Comparison of ENCODE assay signal across 8 cellular contexts in genomic region chr1:245079021-245079609, GRCh38.
DNase-seq lines count a peak whose midpoint lies in the region; ATAC-seq and TF ChIP-seq lines count a peak whose summit lies in the region.

No MANE protein-coding gene starts in this region.

- peaks cover 5% of the 10 kb centered on the region for H3K9me3 Mint-ChIP-seq in neural progenitor cell
- H3K9me3 Mint-ChIP-seq in stimulated activated memory B cell treated with anti-CD40 and anti-IgM and Interleukin-4, amounts not matched to agents 10 μg/mL and 1 μg/mL and 100 μg/mL, for 72 hours, result no peaks in the 10 kb centered on the region

- H3K27ac ChIP-seq in neural progenitor cell, result no peak overlapping the region

- H3K4me2 ChIP-seq in neural progenitor cell, result no peak overlapping the region

- H4K20me1 ChIP-seq in neural progenitor cell (ENCODE audit: low read depth), result no peaks in the 10 kb centered on the region

- no peaks in the 10 kb centered on the region for H3K9me3 ChIP-seq in neural progenitor cell (ENCODE audit: low read depth)

- peaks cover 5% of the 10 kb centered on the region for H3F3A ChIP-seq in neural progenitor cell (ENCODE audit: low read depth)

- TF ChIP-seq CTCF in cardiac fibroblast (IDR thresholded peaks at IDR 0.05; ENCODE audit: low read depth, low read length) (peak; percentile 79), neural progenitor cell (IDR thresholded peaks at IDR 0.05) (peak; percentile 66)

- H3K4me3 Mint-ChIP-seq in neural progenitor cell, result no peak overlapping the region
- no peak overlapping the region for H3K4me3 Mint-ChIP-seq in stimulated activated memory B cell treated with anti-CD40 and anti-IgM and Interleukin-4, amounts not matched to agents 10 μg/mL and 1 μg/mL and 100 μg/mL, for 72 hours

- peaks cover 13% of the 10 kb centered on the region for H3K4me1 ChIP-seq in neural progenitor cell

- no peak overlapping the region for H3K4me3 ChIP-seq in cardiac fibroblast (replicated peaks in 1 of 2; ENCODE audit: low read depth in 2 of 2, low read length in 2 of 2)
- H3K4me3 ChIP-seq in neural progenitor cell, result no peak overlapping the region

- no peaks in the 10 kb centered on the region for H3K27me3 ChIP-seq in neural progenitor cell

- H3K4me1 Mint-ChIP-seq in neural progenitor cell, result peaks cover 9% of the 10 kb centered on the region
- no peaks in the 10 kb centered on the region for H3K4me1 Mint-ChIP-seq in stimulated activated memory B cell treated with anti-CD40 and anti-IgM and Interleukin-4, amounts not matched to agents 10 μg/mL and 1 μg/mL and 100 μg/mL, for 72 hours

- H3K27ac Mint-ChIP-seq in neural progenitor cell, result no peak overlapping the region
- H3K27ac Mint-ChIP-seq in stimulated activated memory B cell treated with anti-CD40 and anti-IgM and Interleukin-4, amounts not matched to agents 10 μg/mL and 1 μg/mL and 100 μg/mL, for 72 hours, result no peak overlapping the region

- H3K36me3 Mint-ChIP-seq in neural progenitor cell, result peaks cover 12% of the 10 kb centered on the region
- peaks cover 5% of the 10 kb centered on the region for H3K36me3 Mint-ChIP-seq in stimulated activated memory B cell treated with anti-CD40 and anti-IgM and Interleukin-4, amounts not matched to agents 10 μg/mL and 1 μg/mL and 100 μg/mL, for 72 hours

- H3K27me3 Mint-ChIP-seq in neural progenitor cell (ENCODE audit: insufficient read depth, low read depth), result peaks cover 5% of the 10 kb centered on the region
- H3K27me3 Mint-ChIP-seq in stimulated activated memory B cell treated with anti-CD40 and anti-IgM and Interleukin-4, amounts not matched to agents 10 μg/mL and 1 μg/mL and 100 μg/mL, for 72 hours, result no peaks in the 10 kb centered on the region

- H3K9ac ChIP-seq in neural progenitor cell, result no peak overlapping the region

- ATAC-seq in HG02678 (IDR thresholded peaks at IDR 0.05; ENCODE audit: unreplicated experiment), result no peak
- no peak for ATAC-seq in stimulated activated memory B cell treated with anti-CD40 and anti-IgM and Interleukin-4, amounts not matched to agents 10 μg/mL and 1 μg/mL and 100 μg/mL, for 72 hours

- H3K79me2 ChIP-seq in neural progenitor cell (ENCODE audit: low read depth), result no peaks in the 10 kb centered on the region

- H3K36me3 ChIP-seq in neural progenitor cell, result no peaks in the 10 kb centered on the region

- DNase-seq in NCI-H1092 treated with DMSO at 0.1 percent for 48 hours (lab: John Stamatoyannopoulos, UW) (peak; percentile 28), NCI-H1092 (lab: John Stamatoyannopoulos, UW) (no peak), NCI-H1694 (lab: John Stamatoyannopoulos, UW) (peak; percentile 51), cardiac fibroblast (ENCODE audit: low read depth in 2 of 2) (peak; percentile 83 to 86), neural progenitor cell (ENCODE audit: low spot score) (peak; percentile 18)
- no peak for DNase-seq in stimulated activated CD8-positive, alpha-beta memory T cell treated with anti-CD3 and anti-CD28 coated beads, Interleukin-4, amount 100 ng/mL, for 48 hours

- H2AFZ ChIP-seq in neural progenitor cell (replicated peaks), result no peak overlapping the region

Comparison
In these comparisons a context has a peak if more than half of its experiments do, and no peak if none do; other contexts are left out.
1. DNase-seq: peak in NCI-H1092 treated with DMSO at 0.1 percent for 48 hours (single experiment), NCI-H1694 (single experiment), cardiac fibroblast (2 of 2) and neural progenitor cell (single experiment); none in NCI-H1092 (single experiment) and stimulated activated CD8-positive, alpha-beta memory T cell treated with anti-CD3 and anti-CD28 coated beads, Interleukin-4, amount 100 ng/mL, for 48 hours (single experiment).